Comparison of ENCODE assay signal across 1 cellular context in the genomic region with DNA sequence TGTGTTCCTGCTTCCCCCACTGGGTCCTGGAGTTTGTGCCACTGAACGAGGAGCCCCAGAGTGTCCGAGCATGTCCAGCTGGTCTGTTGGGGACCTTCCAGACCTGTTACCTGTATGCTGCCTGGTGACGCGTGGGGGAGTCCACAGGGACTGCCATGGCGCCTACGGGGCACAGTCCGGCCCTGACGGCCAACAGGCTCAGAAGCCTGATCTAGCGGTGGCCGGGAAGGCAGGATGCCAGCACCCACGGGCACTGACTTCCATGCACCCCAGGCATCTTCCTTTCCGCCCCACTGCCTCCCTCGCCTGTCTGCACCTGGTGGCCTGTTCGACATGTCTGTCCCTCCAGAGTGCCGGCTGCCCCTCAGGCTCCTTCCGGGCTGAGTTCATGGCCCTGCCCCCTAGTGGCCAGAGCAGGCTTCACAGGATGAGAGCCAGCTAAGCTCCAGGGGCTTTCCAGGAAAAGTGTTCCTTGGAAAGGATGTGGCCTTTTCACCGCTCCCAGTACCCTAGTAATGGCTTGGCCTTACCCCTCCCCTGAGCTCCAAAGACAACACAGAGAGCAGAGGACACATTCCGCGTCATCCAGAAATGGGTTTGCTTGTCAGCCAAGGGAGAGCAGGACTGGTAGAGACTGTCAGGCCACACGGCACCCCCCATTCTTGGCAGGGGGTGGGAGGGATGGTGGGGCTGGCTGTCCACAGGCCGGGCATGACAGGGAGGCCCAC.
TF ChIP-seq lines count a peak whose summit lies in the region.

No MANE protein-coding gene starts in this region.

TF ChIP-seq in K562, 482 proteins besides CTCF, POLR2A, EP300 and RAD21 (continued from another document and continues in another):
- TF ChIP-seq TAF1 (IDR thresholded peaks at IDR 0.05; ENCODE audit: control insufficient read depth, extremely low read depth, insufficient read depth, low read length, severe bottlenecking), result peak; percentile 17
- 0 out of 2 replicates have a peak, but pooled peaks have one; percentile 35 for TF ChIP-seq KLF16 (IDR thresholded peaks at IDR 0.05)
- TF ChIP-seq, protein P1, sequence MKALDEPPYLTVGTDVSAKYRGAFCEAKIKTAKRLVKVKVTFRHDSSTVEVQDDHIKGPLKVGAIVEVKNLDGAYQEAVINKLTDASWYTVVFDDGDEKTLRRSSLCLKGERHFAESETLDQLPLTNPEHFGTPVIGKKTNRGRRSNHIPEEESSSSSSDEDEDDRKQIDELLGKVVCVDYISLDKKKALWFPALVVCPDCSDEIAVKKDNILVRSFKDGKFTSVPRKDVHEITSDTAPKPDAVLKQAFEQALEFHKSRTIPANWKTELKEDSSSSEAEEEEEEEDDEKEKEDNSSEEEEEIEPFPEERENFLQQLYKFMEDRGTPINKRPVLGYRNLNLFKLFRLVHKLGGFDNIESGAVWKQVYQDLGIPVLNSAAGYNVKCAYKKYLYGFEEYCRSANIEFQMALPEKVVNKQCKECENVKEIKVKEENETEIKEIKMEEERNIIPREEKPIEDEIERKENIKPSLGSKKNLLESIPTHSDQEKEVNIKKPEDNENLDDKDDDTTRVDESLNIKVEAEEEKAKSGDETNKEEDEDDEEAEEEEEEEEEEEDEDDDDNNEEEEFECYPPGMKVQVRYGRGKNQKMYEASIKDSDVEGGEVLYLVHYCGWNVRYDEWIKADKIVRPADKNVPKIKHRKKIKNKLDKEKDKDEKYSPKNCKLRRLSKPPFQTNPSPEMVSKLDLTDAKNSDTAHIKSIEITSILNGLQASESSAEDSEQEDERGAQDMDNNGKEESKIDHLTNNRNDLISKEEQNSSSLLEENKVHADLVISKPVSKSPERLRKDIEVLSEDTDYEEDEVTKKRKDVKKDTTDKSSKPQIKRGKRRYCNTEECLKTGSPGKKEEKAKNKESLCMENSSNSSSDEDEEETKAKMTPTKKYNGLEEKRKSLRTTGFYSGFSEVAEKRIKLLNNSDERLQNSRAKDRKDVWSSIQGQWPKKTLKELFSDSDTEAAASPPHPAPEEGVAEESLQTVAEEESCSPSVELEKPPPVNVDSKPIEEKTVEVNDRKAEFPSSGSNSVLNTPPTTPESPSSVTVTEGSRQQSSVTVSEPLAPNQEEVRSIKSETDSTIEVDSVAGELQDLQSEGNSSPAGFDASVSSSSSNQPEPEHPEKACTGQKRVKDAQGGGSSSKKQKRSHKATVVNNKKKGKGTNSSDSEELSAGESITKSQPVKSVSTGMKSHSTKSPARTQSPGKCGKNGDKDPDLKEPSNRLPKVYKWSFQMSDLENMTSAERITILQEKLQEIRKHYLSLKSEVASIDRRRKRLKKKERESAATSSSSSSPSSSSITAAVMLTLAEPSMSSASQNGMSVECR (CRISPR knock-in tag; IDR thresholded peaks at IDR 0.05), result peak; percentile 72
- TF ChIP-seq SAFB2 (IDR thresholded peaks at IDR 0.05; ENCODE audit: borderline replicate concordance, low read depth, low read length, severe bottlenecking), result no peak
- TF ChIP-seq, protein P2, sequence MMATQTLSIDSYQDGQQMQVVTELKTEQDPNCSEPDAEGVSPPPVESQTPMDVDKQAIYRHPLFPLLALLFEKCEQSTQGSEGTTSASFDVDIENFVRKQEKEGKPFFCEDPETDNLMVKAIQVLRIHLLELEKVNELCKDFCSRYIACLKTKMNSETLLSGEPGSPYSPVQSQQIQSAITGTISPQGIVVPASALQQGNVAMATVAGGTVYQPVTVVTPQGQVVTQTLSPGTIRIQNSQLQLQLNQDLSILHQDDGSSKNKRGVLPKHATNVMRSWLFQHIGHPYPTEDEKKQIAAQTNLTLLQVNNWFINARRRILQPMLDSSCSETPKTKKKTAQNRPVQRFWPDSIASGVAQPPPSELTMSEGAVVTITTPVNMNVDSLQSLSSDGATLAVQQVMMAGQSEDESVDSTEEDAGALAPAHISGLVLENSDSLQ (IDR thresholded peaks at IDR 0.05), result peak; percentile 34; the same call in 1 of the 2 replicates
- TF ChIP-seq FUS (optimal IDR thresholded peaks at IDR 0.05; ENCODE audit: low read depth, low read length), result no peak
- TF ChIP-seq PHF20 (IDR thresholded peaks at IDR 0.05; ENCODE audit: partially characterized antibody), result peak; percentile 81
- TF ChIP-seq HDAC8 (tag; IDR thresholded peaks at IDR 0.05), result peak; percentile 16; the same call in 1 of the 2 replicates
- TF ChIP-seq ZNF316 (IDR thresholded peaks at IDR 0.05), result peak; percentile 61
- TF ChIP-seq KLF13 (tag; IDR thresholded peaks at IDR 0.05; ENCODE audit: borderline replicate concordance, low read depth), result 0 out of 2 replicates have a peak, but pooled peaks have one; percentile 32
- TF ChIP-seq, protein P3, sequence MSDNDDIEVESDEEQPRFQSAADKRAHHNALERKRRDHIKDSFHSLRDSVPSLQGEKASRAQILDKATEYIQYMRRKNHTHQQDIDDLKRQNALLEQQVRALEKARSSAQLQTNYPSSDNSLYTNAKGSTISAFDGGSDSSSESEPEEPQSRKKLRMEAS (CRISPR knock-in tag; IDR thresholded peaks at IDR 0.05), result peak; percentile 52
- 0 out of 2 replicates have a peak, but pooled peaks have one; percentile 37 for TF ChIP-seq SP1 (CRISPR knock-in tag; IDR thresholded peaks at IDR 0.05)
- TF ChIP-seq, protein P4, sequence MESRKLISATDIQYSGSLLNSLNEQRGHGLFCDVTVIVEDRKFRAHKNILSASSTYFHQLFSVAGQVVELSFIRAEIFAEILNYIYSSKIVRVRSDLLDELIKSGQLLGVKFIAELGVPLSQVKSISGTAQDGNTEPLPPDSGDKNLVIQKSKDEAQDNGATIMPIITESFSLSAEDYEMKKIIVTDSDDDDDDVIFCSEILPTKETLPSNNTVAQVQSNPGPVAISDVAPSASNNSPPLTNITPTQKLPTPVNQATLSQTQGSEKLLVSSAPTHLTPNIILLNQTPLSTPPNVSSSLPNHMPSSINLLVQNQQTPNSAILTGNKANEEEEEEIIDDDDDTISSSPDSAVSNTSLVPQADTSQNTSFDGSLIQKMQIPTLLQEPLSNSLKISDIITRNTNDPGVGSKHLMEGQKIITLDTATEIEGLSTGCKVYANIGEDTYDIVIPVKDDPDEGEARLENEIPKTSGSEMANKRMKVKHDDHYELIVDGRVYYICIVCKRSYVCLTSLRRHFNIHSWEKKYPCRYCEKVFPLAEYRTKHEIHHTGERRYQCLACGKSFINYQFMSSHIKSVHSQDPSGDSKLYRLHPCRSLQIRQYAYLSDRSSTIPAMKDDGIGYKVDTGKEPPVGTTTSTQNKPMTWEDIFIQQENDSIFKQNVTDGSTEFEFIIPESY (CRISPR knock-in tag; IDR thresholded peaks at IDR 0.05), result peak; percentile 85
- TF ChIP-seq PHF8 (IDR thresholded peaks at IDR 0.05; ENCODE audit: borderline replicate concordance, low read length), result peak; percentile 29; the same call in 1 of the 2 replicates
- TF ChIP-seq RNF2 (IDR thresholded peaks at IDR 0.05), result no peak
- no peak for TF ChIP-seq NRF1 (conservative IDR thresholded peaks at IDR 0.05 in 1 of 2, IDR thresholded peaks at IDR 0.05 in 1 of 2)
- peak in 1 of 2 experiments; percentile 77; a peak in 1 of 3 replicates for TF ChIP-seq CBX3 (IDR thresholded peaks at IDR 0.05; ENCODE audit: borderline replicate concordance in 1 of 2, low read length in 2 of 2)
- peak; percentile 47; the same call in 1 of the 2 replicates for TF ChIP-seq SMC3 (conservative IDR thresholded peaks at IDR 0.05; ENCODE audit: insufficient read depth, low read depth, low read length)
- TF ChIP-seq ARID2 (IDR thresholded peaks at IDR 0.05), result no peak
- TF ChIP-seq, protein P5, sequence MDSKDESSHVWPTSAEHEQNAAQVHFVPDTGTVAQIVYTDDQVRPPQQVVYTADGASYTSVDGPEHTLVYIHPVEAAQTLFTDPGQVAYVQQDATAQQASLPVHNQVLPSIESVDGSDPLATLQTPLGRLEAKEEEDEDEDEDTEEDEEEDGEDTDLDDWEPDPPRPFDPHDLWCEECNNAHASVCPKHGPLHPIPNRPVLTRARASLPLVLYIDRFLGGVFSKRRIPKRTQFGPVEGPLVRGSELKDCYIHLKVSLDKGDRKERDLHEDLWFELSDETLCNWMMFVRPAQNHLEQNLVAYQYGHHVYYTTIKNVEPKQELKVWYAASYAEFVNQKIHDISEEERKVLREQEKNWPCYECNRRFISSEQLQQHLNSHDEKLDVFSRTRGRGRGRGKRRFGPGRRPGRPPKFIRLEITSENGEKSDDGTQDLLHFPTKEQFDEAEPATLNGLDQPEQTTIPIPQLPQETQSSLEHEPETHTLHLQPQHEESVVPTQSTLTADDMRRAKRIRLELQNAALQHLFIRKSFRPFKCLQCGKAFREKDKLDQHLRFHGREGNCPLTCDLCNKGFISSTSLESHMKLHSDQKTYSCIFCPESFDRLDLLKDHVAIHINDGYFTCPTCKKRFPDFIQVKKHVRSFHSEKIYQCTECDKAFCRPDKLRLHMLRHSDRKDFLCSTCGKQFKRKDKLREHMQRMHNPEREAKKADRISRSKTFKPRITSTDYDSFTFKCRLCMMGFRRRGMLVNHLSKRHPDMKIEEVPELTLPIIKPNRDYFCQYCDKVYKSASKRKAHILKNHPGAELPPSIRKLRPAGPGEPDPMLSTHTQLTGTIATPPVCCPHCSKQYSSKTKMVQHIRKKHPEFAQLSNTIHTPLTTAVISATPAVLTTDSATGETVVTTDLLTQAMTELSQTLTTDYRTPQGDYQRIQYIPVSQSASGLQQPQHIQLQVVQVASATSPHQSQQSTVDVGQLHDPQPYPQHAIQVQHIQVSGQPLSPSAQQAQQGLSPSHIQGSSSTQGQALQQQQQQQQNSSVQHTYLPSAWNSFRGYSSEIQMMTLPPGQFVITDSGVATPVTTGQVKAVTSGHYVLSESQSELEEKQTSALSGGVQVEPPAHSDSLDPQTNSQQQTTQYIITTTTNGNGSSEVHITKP (IDR thresholded peaks at IDR 0.05; ENCODE audit: partially characterized antibody), result peak; percentile 14
- peak in 1 of 2 experiments; percentile 30; a peak in 1 of 4 replicates for TF ChIP-seq RCOR1 (IDR thresholded peaks at IDR 0.05; ENCODE audit: borderline replicate concordance in 1 of 2, low read depth in 2 of 2, low read length in 2 of 2)
- TF ChIP-seq KLF1 (tag; IDR thresholded peaks at IDR 0.05), result 0 out of 2 replicates have a peak, but pooled peaks have one; percentile 20
- TF ChIP-seq, protein P6, sequence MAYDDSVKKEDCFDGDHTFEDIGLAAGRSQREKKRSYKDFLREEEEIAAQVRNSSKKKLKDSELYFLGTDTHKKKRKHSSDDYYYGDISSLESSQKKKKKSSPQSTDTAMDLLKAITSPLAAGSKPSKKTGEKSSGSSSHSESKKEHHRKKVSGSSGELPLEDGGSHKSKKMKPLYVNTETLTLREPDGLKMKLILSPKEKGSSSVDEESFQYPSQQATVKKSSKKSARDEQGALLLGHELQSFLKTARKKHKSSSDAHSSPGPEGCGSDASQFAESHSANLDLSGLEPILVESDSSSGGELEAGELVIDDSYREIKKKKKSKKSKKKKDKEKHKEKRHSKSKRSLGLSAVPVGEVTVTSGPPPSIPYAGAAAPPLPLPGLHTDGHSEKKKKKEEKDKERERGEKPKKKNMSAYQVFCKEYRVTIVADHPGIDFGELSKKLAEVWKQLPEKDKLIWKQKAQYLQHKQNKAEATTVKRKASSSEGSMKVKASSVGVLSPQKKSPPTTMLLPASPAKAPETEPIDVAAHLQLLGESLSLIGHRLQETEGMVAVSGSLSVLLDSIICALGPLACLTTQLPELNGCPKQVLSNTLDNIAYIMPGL (CRISPR knock-in tag; IDR thresholded peaks at IDR 0.05), result no peak
- no peak for TF ChIP-seq MAFG (tag; conservative IDR thresholded peaks at IDR 0.05)
- no peak for TF ChIP-seq JUN (IDR thresholded peaks at IDR 0.05; ENCODE audit: borderline replicate concordance, low read depth, low read length)
- peak; percentile 66; the same call in 1 of the 2 replicates for TF ChIP-seq JUN (CRISPR knock-in tag; IDR thresholded peaks at IDR 0.05; ENCODE audit: borderline replicate concordance)
- TF ChIP-seq ZNF589 (CRISPR knock-in tag; IDR thresholded peaks at IDR 0.05; ENCODE audit: low read depth), result peak; percentile 38; the same call in 1 of the 2 replicates
- no peak for TF ChIP-seq NCOA2 (IDR thresholded peaks at IDR 0.05; ENCODE audit: partially characterized antibody in 2 of 2)
- peak; percentile 30; the same call in 1 of the 2 replicates for TF ChIP-seq ZBTB7A (IDR thresholded peaks at IDR 0.05; ENCODE audit: borderline replicate concordance, control insufficient read depth, low read depth, low read length)
- TF ChIP-seq, protein P7, sequence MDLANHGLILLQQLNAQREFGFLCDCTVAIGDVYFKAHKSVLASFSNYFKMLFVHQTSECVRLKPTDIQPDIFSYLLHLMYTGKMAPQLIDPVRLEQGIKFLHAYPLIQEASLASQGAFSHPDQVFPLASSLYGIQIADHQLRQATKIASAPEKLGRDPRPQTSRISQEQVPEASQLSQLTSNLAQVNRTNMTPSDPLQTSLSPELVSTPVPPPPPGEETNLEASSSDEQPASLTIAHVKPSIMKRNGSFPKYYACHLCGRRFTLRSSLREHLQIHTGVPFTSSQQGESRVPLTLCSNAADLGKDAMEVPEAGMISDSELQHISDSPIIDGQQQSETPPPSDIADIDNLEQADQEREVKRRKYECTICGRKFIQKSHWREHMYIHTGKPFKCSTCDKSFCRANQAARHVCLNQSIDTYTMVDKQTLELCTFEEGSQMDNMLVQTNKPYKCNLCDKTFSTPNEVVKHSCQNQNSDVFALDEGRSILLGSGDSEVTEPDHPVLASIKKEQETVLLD (IDR thresholded peaks at IDR 0.05), result 0 out of 2 replicates have a peak, but pooled peaks have one; percentile 23
- 0 out of 2 replicates have a peak, but pooled peaks have one; percentile 29 for TF ChIP-seq TEAD4 (IDR thresholded peaks at IDR 0.05; ENCODE audit: low read length)
- no peak for TF ChIP-seq TEAD4 (CRISPR knock-in tag; IDR thresholded peaks at IDR 0.05; ENCODE audit: borderline replicate concordance)
- TF ChIP-seq FOXP1 (CRISPR knock-in tag; IDR thresholded peaks at IDR 0.05), result 0 out of 2 replicates have a peak, but pooled peaks have one; percentile 79
- TF ChIP-seq, protein P8, sequence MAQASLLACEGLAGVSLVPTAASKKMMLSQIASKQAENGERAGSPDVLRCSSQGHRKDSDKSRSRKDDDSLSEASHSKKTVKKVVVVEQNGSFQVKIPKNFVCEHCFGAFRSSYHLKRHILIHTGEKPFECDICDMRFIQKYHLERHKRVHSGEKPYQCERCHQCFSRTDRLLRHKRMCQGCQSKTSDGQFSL (CRISPR knock-in tag; IDR thresholded peaks at IDR 0.05), result peak; percentile 63
- TF ChIP-seq, protein P8 (tag; IDR thresholded peaks at IDR 0.05), result peak in 1 of 2 experiments; percentile 44; a peak in 1 of 4 replicates
- TF ChIP-seq CXXC5 (CRISPR knock-in tag; IDR thresholded peaks at IDR 0.05), result peak; percentile 30; the same call in 1 of the 2 replicates
- peak; percentile 54; the same call in 1 of the 2 replicates for TF ChIP-seq RB1 (IDR thresholded peaks at IDR 0.05; ENCODE audit: low read depth)
- TF ChIP-seq DMBX1 (CRISPR knock-in tag; IDR thresholded peaks at IDR 0.05; ENCODE audit: borderline replicate concordance), result 0 out of 2 replicates have a peak, but pooled peaks have one; percentile 35
- TF ChIP-seq ETV5 (CRISPR knock-in tag; IDR thresholded peaks at IDR 0.05; ENCODE audit: low read depth), result peak; percentile 86
- TF ChIP-seq ZNF143 (CRISPR knock-in tag; IDR thresholded peaks at IDR 0.05), result 0 out of 2 replicates have a peak, but pooled peaks have one; percentile 40
- TF ChIP-seq RBM22 (IDR thresholded peaks at IDR 0.05; ENCODE audit: low read depth, low read length, poor library complexity, severe bottlenecking), result no peak
- peak; percentile 82 for TF ChIP-seq ELF1 (tag; IDR thresholded peaks at IDR 0.05)
- peak in 1 of 2 experiments; percentile 55; a peak in 1 of 4 replicates for TF ChIP-seq FOXA3 (CRISPR knock-in tag; conservative IDR thresholded peaks at IDR 0.05 in 1 of 2, IDR thresholded peaks at IDR 0.05 in 1 of 2)
- TF ChIP-seq IRF2 (CRISPR knock-in tag; IDR thresholded peaks at IDR 0.05), result no peak
- TF ChIP-seq NFIC (IDR thresholded peaks at IDR 0.05), result peak; percentile 10; the same call in 1 of the 2 replicates
- TF ChIP-seq ZNF134 (CRISPR knock-in tag; conservative IDR thresholded peaks at IDR 0.05), result no peak
